In the genomic region with DNA sequence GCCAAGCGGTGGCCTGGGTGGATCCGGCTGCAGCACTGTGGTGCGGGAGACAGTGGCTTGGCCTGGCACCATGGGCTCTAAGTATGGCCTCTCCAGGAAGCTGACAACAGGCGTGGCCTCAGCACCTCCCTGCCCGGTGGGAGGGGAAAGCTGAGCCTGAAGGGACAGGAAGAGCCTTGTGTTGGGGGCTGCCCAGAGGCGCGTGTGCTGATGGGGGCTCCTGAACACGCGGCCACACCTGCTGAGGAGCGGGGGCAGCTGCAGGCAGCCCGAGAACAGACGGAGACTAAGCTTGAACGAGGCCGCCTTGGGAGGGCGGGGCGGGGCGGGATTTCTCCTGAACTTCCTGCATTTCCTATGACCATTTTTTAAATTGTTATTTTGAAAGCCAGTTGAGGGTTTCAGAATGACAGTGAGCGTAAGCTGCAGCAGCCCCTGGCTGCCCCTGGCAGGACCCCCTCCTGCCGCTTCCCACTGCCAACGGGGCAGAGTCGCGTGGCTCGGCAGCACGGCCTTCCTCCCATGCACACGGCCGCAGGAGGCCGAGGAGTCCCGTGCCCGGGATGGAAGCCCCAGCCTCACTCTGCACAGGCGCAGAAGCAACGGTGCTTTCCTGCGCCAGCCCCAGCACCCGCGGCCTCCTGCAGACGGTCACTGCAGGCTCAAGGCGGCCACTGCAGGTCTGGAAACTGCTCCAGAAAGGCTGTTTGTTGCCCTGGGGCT, we compare ENCODE assay signal across 1 cellular context.
TF ChIP-seq lines count a peak whose summit lies in the region.

No MANE protein-coding gene starts in this region.

TF ChIP-seq in HEK293T, 16 proteins besides CTCF, POLR2A, EP300 and RAD21:
- TF ChIP-seq, protein P1, sequence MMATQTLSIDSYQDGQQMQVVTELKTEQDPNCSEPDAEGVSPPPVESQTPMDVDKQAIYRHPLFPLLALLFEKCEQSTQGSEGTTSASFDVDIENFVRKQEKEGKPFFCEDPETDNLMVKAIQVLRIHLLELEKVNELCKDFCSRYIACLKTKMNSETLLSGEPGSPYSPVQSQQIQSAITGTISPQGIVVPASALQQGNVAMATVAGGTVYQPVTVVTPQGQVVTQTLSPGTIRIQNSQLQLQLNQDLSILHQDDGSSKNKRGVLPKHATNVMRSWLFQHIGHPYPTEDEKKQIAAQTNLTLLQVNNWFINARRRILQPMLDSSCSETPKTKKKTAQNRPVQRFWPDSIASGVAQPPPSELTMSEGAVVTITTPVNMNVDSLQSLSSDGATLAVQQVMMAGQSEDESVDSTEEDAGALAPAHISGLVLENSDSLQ (IDR thresholded peaks at IDR 0.05): no peak
- TF ChIP-seq L3MBTL2 (conservative IDR thresholded peaks at IDR 0.05): no peak
- no peak for TF ChIP-seq ZNF384 (IDR thresholded peaks at IDR 0.05)
